8 cellular contexts compared by ENCODE assay signal in the genomic region with DNA sequence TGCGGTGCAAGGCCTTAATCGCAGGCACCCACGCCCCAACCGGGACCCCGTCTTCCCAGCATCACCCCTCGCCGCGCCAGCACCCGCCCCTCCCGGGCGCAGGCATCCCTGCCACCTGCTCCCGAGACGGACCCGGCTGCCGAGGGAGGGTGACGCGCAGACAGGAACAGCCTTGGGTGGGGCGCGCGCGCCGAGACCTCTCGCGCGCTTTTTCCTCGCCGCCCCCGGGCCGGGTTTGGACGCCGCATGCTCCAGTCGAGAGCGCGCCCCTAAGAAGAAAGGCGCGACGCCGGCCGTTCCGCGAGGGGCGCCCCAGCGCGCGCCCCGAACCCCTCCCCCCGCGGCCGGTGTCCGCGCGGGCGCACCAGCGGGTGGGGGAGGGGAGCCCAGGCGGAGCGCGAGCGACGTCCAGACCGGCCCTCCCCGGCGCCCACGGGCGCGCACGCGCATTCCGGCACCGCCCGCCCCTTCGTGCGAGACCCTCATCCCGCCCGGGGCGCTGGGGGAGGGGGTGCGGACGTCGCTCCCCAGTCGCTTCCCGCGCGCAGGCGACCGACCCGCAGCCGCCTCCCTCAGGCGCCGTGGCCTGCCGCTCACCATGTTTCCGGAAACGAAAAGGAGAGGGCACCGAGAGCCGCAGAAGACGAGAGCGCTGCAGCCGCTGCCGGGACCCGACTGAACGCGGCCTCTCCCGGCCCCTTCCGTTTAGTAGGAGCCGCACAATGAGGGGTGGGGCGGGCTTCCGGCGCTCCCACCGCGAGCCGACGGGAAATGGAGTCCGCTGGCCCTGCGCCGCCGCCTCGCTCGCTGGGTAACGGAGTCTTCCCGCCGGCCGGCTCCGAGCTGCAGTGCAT. TPM values are rescaled to one million over a fixed set of nuclear protein-coding genes. Genes with fewer than 3 reads are reported as not detected.
DNase-seq lines count a peak whose midpoint lies in the region; ATAC-seq and TF ChIP-seq lines count a peak whose summit lies in the region.

A gene (minus strand): TSS at position 681 of the 854 bp plus-strand sequence. CDS start 81 bp downstream, at position 600.

- DNase-seq in GM12864 (ENCODE audit: low read depth) = peak; percentile 90
- peak; percentile 92 for DNase-seq in NCI-H1417 treated with DMSO at 0.1 percent for 48 hours (lab: John Stamatoyannopoulos, UW)
- DNase-seq in adrenal gland = peak; percentile 97 to 99 (median 98)
- DNase-seq in heart left ventricle = peak; percentile 99
- DNase-seq in posterior vena cava (ENCODE audit: low spot score) = peak; percentile 100
- DNase-seq in upper lobe of left lung = peak; percentile 99 to 100

- TF ChIP-seq POLR2A in adrenal gland (IDR thresholded peaks at IDR 0.05) = peak; percentile 99
- TF ChIP-seq POLR2A in heart left ventricle (IDR thresholded peaks at IDR 0.05) = peak; percentile 59 to 98
- peak; percentile 99 for TF ChIP-seq POLR2A in upper lobe of left lung (IDR thresholded peaks at IDR 0.05)

- TF ChIP-seq EP300 in upper lobe of left lung (IDR thresholded peaks at IDR 0.05) = peak in 1 of 4 donors; percentile 65

- intact Hi-C loops in T-helper 1 cell treated with Interleukin-12 subunit alpha and Interleukin-12 subunit beta and Interleukin-4 antibody, amounts not matched to agents 30 ng/mL and 1 ng/mL, for 36 hours (cut with micrococcal nuclease) = loop anchor here (1.0 to 2.0 kb wide), 10 partner anchors 24 to 759 kb away; a partner anchor contains a TSS
- intact Hi-C loops in adrenal gland (cut with DNase I) = no loop called here
- intact Hi-C loops in heart left ventricle (cut with DNase I) = loop anchor here in 3 of 10 donors (1.0 to 10.0 kb wide), 6 partner anchors 15 to 407 kb away; a partner anchor contains a TSS
- intact Hi-C loops in posterior vena cava (cut with DNase I) = no loop called here

- no peaks in the 10 kb centered on the region for H3K9me3 ChIP-seq in adrenal gland (replicated peaks in 1 of 3)
- no peaks in the 10 kb centered on the region for H3K9me3 ChIP-seq in heart left ventricle
- no peaks in the 10 kb centered on the region for H3K9me3 ChIP-seq in upper lobe of left lung

- H3K36me3 ChIP-seq in adrenal gland (replicated peaks in 1 of 2) = peaks cover 0 to 41% of the 10 kb centered on the region in 2 donors
- H3K36me3 ChIP-seq in heart left ventricle = peaks cover 0 to 51% (median 48%) of the 10 kb centered on the region in 9 donors
- peaks cover 15 to 49% (median 43%) of the 10 kb centered on the region in 4 donors for H3K36me3 ChIP-seq in upper lobe of left lung

- H3K27me3 ChIP-seq in adrenal gland (no peaks in the 10 kb centered on the region), heart left ventricle (no peaks in the 10 kb centered on the region), upper lobe of left lung (no peaks in the 10 kb centered on the region)

- 0 to 2% (median 1%) methylated on average over 10 to 121 of the region's 121 CpGs for WGBS in adrenal gland, 4 donors
- 0 to 1% (median 0%) methylated on average over 37 to 121 of the region's 121 CpGs for WGBS in heart left ventricle, 4 donors
- 0% methylated on average over 11 to 22 of the region's 121 CpGs for WGBS in upper lobe of left lung, 2 donors

- ATAC-seq in HG02759 (IDR thresholded peaks at IDR 0.05; ENCODE audit: unreplicated experiment) (peak; percentile 54), heart left ventricle (peak in 3 of 4 donors; percentile 74 to 80 (median 79)), upper lobe of left lung (ENCODE audit: low FRiP score in 2 of 2) (peak; percentile 85 to 92)

- H3K4me1 ChIP-seq in adrenal gland (replicated peaks in 1 of 2) (peaks cover 21 to 34% of the 10 kb centered on the region in 2 donors), heart left ventricle (peaks cover 0 to 57% (median 32%) of the 10 kb centered on the region in 12 donors), upper lobe of left lung (peaks cover 30 to 63% (median 45%) of the 10 kb centered on the region in 4 donors)

- H3K27ac ChIP-seq in adrenal gland = peak within 1 kb of the TSS; percentile 88 to 99 (median 95)
- H3K27ac ChIP-seq in heart left ventricle = peak within 1 kb of the TSS; percentile 94 to 99 (median 98)
- peak within 1 kb of the TSS; percentile 90 to 99 (median 96) for H3K27ac ChIP-seq in upper lobe of left lung

- peak within 1 kb of the TSS; percentile 83 for H3K4me3 ChIP-seq in GM12864 (ENCODE audit: low read depth, low read length)
- H3K4me3 ChIP-seq in adrenal gland = peak within 1 kb of the TSS; percentile 86 to 100 (median 94)
- H3K4me3 ChIP-seq in heart left ventricle = peak within 1 kb of the TSS; percentile 74 to 100 (median 94)
- peak within 1 kb of the TSS; percentile 66 to 98 (median 84) for H3K4me3 ChIP-seq in upper lobe of left lung

- TF ChIP-seq CTCF in GM12864 (IDR thresholded peaks at IDR 0.05; ENCODE audit: low read depth, low read length, missing control alignments) (no peak), adrenal gland (IDR thresholded peaks at IDR 0.05) (peak in 1 of 6 experiments; percentile 8), heart left ventricle (IDR thresholded peaks at IDR 0.05) (peak in 1 of 12 donors; percentile 4), upper lobe of left lung (IDR thresholded peaks at IDR 0.05) (peak in 1 of 6 experiments; percentile 22)

RNA-seq across cellular contexts. Expression of the gene that starts here (rescaled TPM):
- 1,611 and 1,643 TPM in 2 replicates for total RNA-seq in T-helper 1 cell treated with Interleukin-12 subunit alpha and Interleukin-12 subunit beta and Interleukin-4 antibody, amounts not matched to agents 30 ng/mL and 1 ng/mL, for 36 hours
- total RNA-seq in adrenal gland (100 to 1,000 TPM; 354 to 765 (median 614) TPM), heart left ventricle (100 to 1,000 TPM; 289 to 839 (median 424) TPM), posterior vena cava (100 to 1,000 TPM; 697 to 707 TPM), upper lobe of left lung (100 to 1,000 TPM; 358 to 813 (median 768) TPM)
- polyA plus RNA-seq in adrenal gland (100 to 1,000 TPM; 217 to 752 (median 376) TPM), heart left ventricle (100 to 1,000 TPM; 289 to 973 TPM)

Comparison
In these comparisons a context has a peak if more than half of its experiments do, and no peak if none do; other contexts are left out.
1. Peak in every context shown above with its lines: DNase-seq, ATAC-seq, H3K4me3 ChIP-seq and H3K27ac ChIP-seq.